Comparison of ENCODE assay signal across 14 cellular contexts in the genomic region with DNA sequence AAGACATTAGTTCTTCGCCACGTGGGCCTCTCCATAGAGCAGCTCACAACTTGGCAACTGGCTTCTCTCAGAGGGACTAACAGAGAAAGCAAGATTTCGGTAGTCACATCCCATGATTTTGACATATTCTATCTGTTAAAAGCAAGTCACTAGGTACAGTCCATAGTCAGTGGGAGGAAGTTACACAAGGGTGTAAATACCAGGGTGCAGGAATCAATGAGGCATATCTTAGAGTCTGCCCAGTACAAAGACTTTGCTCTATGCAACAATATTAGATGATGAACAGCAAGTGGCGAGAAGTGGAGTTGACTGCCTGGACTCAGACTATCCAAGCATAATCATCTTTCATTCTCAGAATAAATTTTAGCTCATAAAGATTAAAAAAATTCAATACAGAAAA.
DNase-seq lines count a peak whose midpoint lies in the region; ATAC-seq and TF ChIP-seq lines count a peak whose summit lies in the region.
"Had no signal": no experiment of that assay in that cellular context is flagged by ENCODE, and none has a peak within 500 bp of the region (broad histone marks: within the 10 kb centered on the region; RNA-seq: fewer than 3 reads in every experiment).

No MANE protein-coding gene starts in this region.

- no peaks in the 10 kb centered on the region for H3K4me1 Mint-ChIP-seq in stimulated activated naive CD8-positive, alpha-beta T cell treated with anti-CD3 and anti-CD28 coated beads, Interleukin-15, amount 100 ng/mL, for 72 hours
- H3K4me1 Mint-ChIP-seq: CD14-positive monocyte had no signal

- no peak overlapping the region for H3K4me3 ChIP-seq in breast epithelium
- H3K4me3 ChIP-seq: A549 had no signal

- intact Hi-C loops in breast epithelium (cut with DNase I; ENCODE audit: low total_unique reads) = no loop called here

- H3K4me1 ChIP-seq in breast epithelium = no peaks in the 10 kb centered on the region
- H3K4me1 ChIP-seq: A549 had no signal

- no peak overlapping the region for H3K27ac ChIP-seq in breast epithelium
- H3K27ac ChIP-seq: A549 had no signal

- H3K9me3 ChIP-seq in breast epithelium = no peaks in the 10 kb centered on the region
- H3K9me3 ChIP-seq: A549 had no signal

- no peak for TF ChIP-seq CTCF in breast epithelium (IDR thresholded peaks at IDR 0.05)

- H3K27me3 ChIP-seq in breast epithelium = no peaks in the 10 kb centered on the region

- no peaks in the 10 kb centered on the region for H3K27me3 Mint-ChIP-seq in stimulated activated naive CD8-positive, alpha-beta T cell treated with anti-CD3 and anti-CD28 coated beads, Interleukin-15, amount 100 ng/mL, for 72 hours

- no peak for TF ChIP-seq POLR2A in breast epithelium (IDR thresholded peaks at IDR 0.05)

- H3K27ac Mint-ChIP-seq in stimulated activated naive CD8-positive, alpha-beta T cell treated with anti-CD3 and anti-CD28 coated beads, Interleukin-15, amount 100 ng/mL, for 72 hours = no peak overlapping the region
- H3K27ac Mint-ChIP-seq: CD8-positive, alpha-beta T cell had no signal

- no peak for ATAC-seq in left lobe of liver
- no peak for ATAC-seq in stimulated activated naive CD8-positive, alpha-beta T cell treated with anti-CD3 and anti-CD28 coated beads, Interleukin-15, amount 100 ng/mL, for 72 hours
- ATAC-seq: A549; CD8-positive, alpha-beta T cell had no signal

- H3K36me3 ChIP-seq in breast epithelium = no peaks in the 10 kb centered on the region

- no peak overlapping the region for H3K4me3 Mint-ChIP-seq in stimulated activated naive CD8-positive, alpha-beta T cell treated with anti-CD3 and anti-CD28 coated beads, Interleukin-15, amount 100 ng/mL, for 72 hours
- H3K4me3 Mint-ChIP-seq: CD14-positive monocyte; CD8-positive, alpha-beta T cell had no signal

- peak; percentile 2 for DNase-seq in HuH-7 (ENCODE audit: low spot score)
- peak; percentile 30 for DNase-seq in kidney glomerular epithelial cell (lab: John Stamatoyannopoulos, UW)
- DNase-seq in renal cortical epithelial cell (ENCODE audit: low read depth) = peak; percentile 60
- no peak for DNase-seq in breast epithelium (ENCODE audit: low spot score in 2 of 2)
- no peak for DNase-seq in left lobe of liver (ENCODE audit: low spot score)
- DNase-seq in stimulated activated naive CD8-positive, alpha-beta T cell treated with anti-CD3 and anti-CD28 coated beads, Interleukin-15, amount 100 ng/mL, for 72 hours = no peak
- DNase-seq: CD8-positive, alpha-beta T cell; COR-L47; DMS153; DMS79 treated with DMSO at 0.1 percent for 48 hours; EL; H7 had no signal

- peaks cover 4 to 17% of the 10 kb centered on the region in 2 donors for H3K9me3 Mint-ChIP-seq in stimulated activated naive CD8-positive, alpha-beta T cell treated with anti-CD3 and anti-CD28 coated beads, Interleukin-15, amount 100 ng/mL, for 72 hours

Comparison
In these comparisons a context has a peak if more than half of its experiments do, and no peak if none do; other contexts are left out.
1. DNase-seq: peak in HuH-7 (single experiment), kidney glomerular epithelial cell (single experiment) and renal cortical epithelial cell (single experiment); none in breast epithelium (0 of 2), left lobe of liver (single experiment) and stimulated activated naive CD8-positive, alpha-beta T cell treated with anti-CD3 and anti-CD28 coated beads, Interleukin-15, amount 100 ng/mL, for 72 hours (0 of 2).